11 cellular contexts compared by ENCODE assay signal in the genomic region with DNA sequence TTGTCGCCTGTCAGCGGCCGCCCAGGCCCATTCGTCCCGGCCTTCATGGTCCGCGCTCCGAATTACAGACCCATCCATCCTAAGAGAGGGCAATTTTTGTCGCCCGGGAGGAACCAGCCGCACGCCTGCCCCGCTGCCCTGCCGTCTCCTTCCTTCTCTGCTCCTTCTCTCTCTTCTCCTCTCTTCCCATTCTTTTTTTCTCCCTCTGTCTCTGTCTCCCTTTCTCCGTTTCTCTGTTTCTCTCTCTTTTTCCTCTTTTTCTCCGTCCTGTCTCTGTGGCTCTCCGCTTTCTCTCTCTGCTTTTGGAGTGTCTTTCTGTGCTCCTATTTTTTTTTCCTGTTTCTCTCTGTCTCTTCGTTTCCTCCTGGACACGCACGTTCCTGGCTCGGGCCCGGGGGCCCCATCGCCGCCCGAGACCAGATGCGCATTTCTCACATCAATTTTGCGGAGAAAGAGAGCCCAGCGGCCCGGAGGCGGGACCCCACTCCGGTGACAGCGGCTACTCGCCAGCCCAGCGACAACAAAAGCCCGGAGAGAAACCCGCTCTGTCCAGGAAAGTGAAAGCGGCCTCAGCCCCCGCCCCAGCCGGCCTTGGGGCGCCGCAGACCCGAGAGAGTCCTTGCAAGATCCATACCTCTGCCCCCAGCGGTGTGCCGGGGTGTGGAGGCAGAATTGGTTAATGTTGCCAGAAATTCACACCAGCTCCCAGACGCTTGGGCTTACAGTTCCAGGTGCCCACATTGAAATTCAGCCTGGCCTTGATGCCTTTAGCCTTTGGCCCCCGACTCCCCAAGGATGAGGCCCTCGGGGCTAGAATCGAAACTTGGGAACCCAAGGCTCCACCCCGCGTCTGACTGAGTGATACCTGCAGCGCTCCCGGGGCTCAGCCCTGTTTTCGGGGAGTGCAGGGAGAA. TPM values are rescaled to one million over a fixed set of nuclear protein-coding genes. Genes with fewer than 3 reads are reported as not detected.
A peak's percentile ranks its signal among the peaks of the same experiment; 100 is the strongest.
DNase-seq lines count a peak whose midpoint lies in the region; ATAC-seq and TF ChIP-seq lines count a peak whose summit lies in the region.
"Had no signal": no experiment of that assay in that cellular context is flagged by ENCODE, and none has a peak within 500 bp of the region (broad histone marks: within the 10 kb centered on the region; RNA-seq: fewer than 3 reads in every experiment).

No MANE protein-coding gene starts in this region.

- H3K4me3 Mint-ChIP-seq in activated CD8-positive, alpha-beta memory T cell treated with anti-CD3 and anti-CD28 coated beads, Interleukin-2, amount 10 ng/mL, durations not matched to agents 7 days and 5 days = no peak overlapping the region
- no peak overlapping the region for H3K4me3 Mint-ChIP-seq in activated CD4-positive, alpha-beta memory T cell treated with anti-CD3 and anti-CD28 coated beads, Interleukin-2, amount 10 ng/mL, durations not matched to agents 7 days and 5 days
- H3K4me3 Mint-ChIP-seq in immature natural killer cell = peak overlapping the region; percentile 47 to 83 (median 80)

- H3K4me1 ChIP-seq in subcutaneous abdominal adipose tissue (ENCODE audit: control insufficient read depth in 5 of 5, insufficient read depth in 5 of 5, low read length in 5 of 5) (peaks cover 2 to 71% (median 62%) of the 10 kb centered on the region in 5 donors), thyroid gland (peaks cover 32 to 73% of the 10 kb centered on the region in 2 donors)

- no peaks in the 10 kb centered on the region for H3K9me3 Mint-ChIP-seq in activated CD8-positive, alpha-beta memory T cell treated with anti-CD3 and anti-CD28 coated beads, Interleukin-2, amount 10 ng/mL, durations not matched to agents 7 days and 5 days (ENCODE audit: low read depth)
- no peaks in the 10 kb centered on the region for H3K9me3 Mint-ChIP-seq in activated CD4-positive, alpha-beta memory T cell treated with anti-CD3 and anti-CD28 coated beads, Interleukin-2, amount 10 ng/mL, durations not matched to agents 7 days and 5 days
- H3K9me3 Mint-ChIP-seq in immature natural killer cell = peaks cover 0 to 4% (median 0%) of the 10 kb centered on the region in 6 donors

- H3K27me3 ChIP-seq in subcutaneous abdominal adipose tissue (ENCODE audit: control insufficient read depth in 5 of 5, insufficient read depth in 4 of 5, low read length in 5 of 5) = peaks cover 79 to 97% (median 91%) of the 10 kb centered on the region in 5 donors
- peaks cover 78% of the 10 kb centered on the region for H3K27me3 ChIP-seq in thyroid gland

- H3K36me3 Mint-ChIP-seq in activated CD8-positive, alpha-beta memory T cell treated with anti-CD3 and anti-CD28 coated beads, Interleukin-2, amount 10 ng/mL, durations not matched to agents 7 days and 5 days = peaks cover 4% of the 10 kb centered on the region
- H3K36me3 Mint-ChIP-seq in activated CD4-positive, alpha-beta memory T cell treated with anti-CD3 and anti-CD28 coated beads, Interleukin-2, amount 10 ng/mL, durations not matched to agents 7 days and 5 days (ENCODE audit: low read depth) = peaks cover 8% of the 10 kb centered on the region
- peaks cover 0 to 3% (median 0%) of the 10 kb centered on the region in 3 donors for H3K36me3 Mint-ChIP-seq in immature natural killer cell

- POLR2A ChIA-PET in activated CD4-positive, alpha-beta memory T cell treated with anti-CD3 and anti-CD28 coated beads, Interleukin-2, amount 10 ng/mL, durations not matched to agents 7 days and 5 days (lab: Charles Lee) = no interaction called here

- H3K36me3 ChIP-seq in subcutaneous abdominal adipose tissue (ENCODE audit: control insufficient read depth in 5 of 5, insufficient read depth in 5 of 5, low read length in 5 of 5) (no peaks in the 10 kb centered on the region), thyroid gland (no peaks in the 10 kb centered on the region)

- peaks cover 81% of the 10 kb centered on the region for H3K27me3 Mint-ChIP-seq in activated CD8-positive, alpha-beta memory T cell treated with anti-CD3 and anti-CD28 coated beads, Interleukin-2, amount 10 ng/mL, durations not matched to agents 7 days and 5 days
- H3K27me3 Mint-ChIP-seq in activated CD4-positive, alpha-beta memory T cell treated with anti-CD3 and anti-CD28 coated beads, Interleukin-2, amount 10 ng/mL, durations not matched to agents 7 days and 5 days = peaks cover 73% of the 10 kb centered on the region
- H3K27me3 Mint-ChIP-seq in immature natural killer cell (ENCODE audit: low read depth in 3 of 3) = peaks cover 29 to 45% (median 32%) of the 10 kb centered on the region in 3 donors

- H3K4me1 Mint-ChIP-seq in activated CD8-positive, alpha-beta memory T cell treated with anti-CD3 and anti-CD28 coated beads, Interleukin-2, amount 10 ng/mL, durations not matched to agents 7 days and 5 days = peaks cover 26% of the 10 kb centered on the region
- peaks cover 41% of the 10 kb centered on the region for H3K4me1 Mint-ChIP-seq in activated CD4-positive, alpha-beta memory T cell treated with anti-CD3 and anti-CD28 coated beads, Interleukin-2, amount 10 ng/mL, durations not matched to agents 7 days and 5 days
- H3K4me1 Mint-ChIP-seq in immature natural killer cell = peaks cover 28 to 33% of the 10 kb centered on the region in 2 donors

- H3K9me3 ChIP-seq in subcutaneous abdominal adipose tissue (ENCODE audit: control insufficient read depth in 5 of 5, low read length in 5 of 5) (peaks cover 0 to 2% (median 0%) of the 10 kb centered on the region in 5 donors), thyroid gland (no peaks in the 10 kb centered on the region)

- no peak for TF ChIP-seq CTCF in thyroid gland (IDR thresholded peaks at IDR 0.05)

- H3K4me3 ChIP-seq in subcutaneous abdominal adipose tissue (ENCODE audit: low read depth in 1 of 5, low read length in 5 of 5) (peak overlapping the region in 4 of 5 donors; percentile 22 to 52 (median 35)), thyroid gland (replicated peaks in 1 of 3) (peak overlapping the region in 1 of 3 donors; percentile 5)

- WGBS in thyroid gland, 2 donors = 5 to 7% methylated on average over 50 to 52 of the region's 53 CpGs

- ATAC-seq in activated CD8-positive, alpha-beta memory T cell treated with anti-CD3 and anti-CD28 coated beads, Interleukin-2, amount 10 ng/mL, durations not matched to agents 7 days and 5 days = no peak
- ATAC-seq in HG03520 (IDR thresholded peaks at IDR 0.05; ENCODE audit: unreplicated experiment) (no peak), HG03045 (IDR thresholded peaks at IDR 0.05; ENCODE audit: unreplicated experiment) (no peak)

- TF ChIP-seq POLR2A in thyroid gland (IDR thresholded peaks at IDR 0.05) = no peak

- H3K27ac Mint-ChIP-seq in activated CD8-positive, alpha-beta memory T cell treated with anti-CD3 and anti-CD28 coated beads, Interleukin-2, amount 10 ng/mL, durations not matched to agents 7 days and 5 days = peak overlapping the region; percentile 86
- peak overlapping the region; percentile 57 for H3K27ac Mint-ChIP-seq in activated CD4-positive, alpha-beta memory T cell treated with anti-CD3 and anti-CD28 coated beads, Interleukin-2, amount 10 ng/mL, durations not matched to agents 7 days and 5 days
- no peak overlapping the region for H3K27ac Mint-ChIP-seq in immature natural killer cell

- no peak for DNase-seq in activated CD8-positive, alpha-beta memory T cell treated with anti-CD3 and anti-CD28 coated beads, Interleukin-2, amount 10 ng/mL, durations not matched to agents 7 days and 5 days
- no peak for DNase-seq in activated CD8-positive, alpha-beta memory T cell treated with anti-CD3 and anti-CD28 coated beads, Interleukin-2, amount 50 U/mL, for 4 hours
- no peak for DNase-seq in activated CD4-positive, alpha-beta memory T cell treated with anti-CD3 and anti-CD28 coated beads, Interleukin-2, amount 10 ng/mL, durations not matched to agents 7 days and 5 days
- no peak for DNase-seq in immature natural killer cell
- DNase-seq in thyroid gland = no peak
- DNase-seq: activated effector memory CD4-positive, alpha-beta T cell treated with Interleukin-2 at 50 U/mL for 16 hours; C1 segment of cervical spinal cord; SIG-M5 had no signal

- no peak overlapping the region for H3K27ac ChIP-seq in subcutaneous abdominal adipose tissue (ENCODE audit: low read depth, low read length)
- H3K27ac ChIP-seq in thyroid gland = no peak overlapping the region

- peak overlapping the region in 1 of 5 donors; percentile 25 for H3K9ac ChIP-seq in subcutaneous abdominal adipose tissue (ENCODE audit: low read length in 5 of 5)

- intact Hi-C loops in thyroid gland (cut with DNase I) = no loop called here

- CTCF ChIA-PET in activated CD8-positive, alpha-beta memory T cell treated with anti-CD3 and anti-CD28 coated beads, Interleukin-2, amount 10 ng/mL, durations not matched to agents 7 days and 5 days (lab: Charles Lee) = interaction anchor here (2.6 kb wide), 1 partner anchor 83 kb away, joined by 10 read pairs; no protein-coding TSS in a partner anchor
- CTCF ChIA-PET in activated CD4-positive, alpha-beta memory T cell treated with anti-CD3 and anti-CD28 coated beads, Interleukin-2, amount 10 ng/mL, durations not matched to agents 7 days and 5 days (lab: Charles Lee) = interaction anchor here (1.7 to 4.5 kb wide), 2 partner anchors 11 kb away, joined by 4 to 17 read pairs; no protein-coding TSS in a partner anchor

RNA-seq across cellular contexts. Expression of a gene that starts 4.1 kb away (rescaled TPM):
- total RNA-seq in activated CD8-positive, alpha-beta memory T cell treated with anti-CD3 and anti-CD28 coated beads, Interleukin-2, amount 10 ng/mL, durations not matched to agents 7 days and 5 days = not detected
- not detected for total RNA-seq in activated CD4-positive, alpha-beta memory T cell treated with anti-CD3 and anti-CD28 coated beads, Interleukin-2, amount 10 ng/mL, durations not matched to agents 7 days and 5 days
- polyA plus RNA-seq in immature natural killer cell = not detected
- not detected for total RNA-seq in thyroid gland

Comparison
In these comparisons a context has a peak if more than half of its experiments do, and no peak if none do; other contexts are left out.
1. H3K27ac Mint-ChIP-seq: peak in activated CD8-positive, alpha-beta memory T cell treated with anti-CD3 and anti-CD28 coated beads, Interleukin-2, amount 10 ng/mL, durations not matched to agents 7 days and 5 days (single experiment) and activated CD4-positive, alpha-beta memory T cell treated with anti-CD3 and anti-CD28 coated beads, Interleukin-2, amount 10 ng/mL, durations not matched to agents 7 days and 5 days (single experiment); none in immature natural killer cell (0 of 6).
2. H3K4me3 Mint-ChIP-seq: peak in immature natural killer cell (5 of 5); none in activated CD8-positive, alpha-beta memory T cell treated with anti-CD3 and anti-CD28 coated beads, Interleukin-2, amount 10 ng/mL, durations not matched to agents 7 days and 5 days (single experiment) and activated CD4-positive, alpha-beta memory T cell treated with anti-CD3 and anti-CD28 coated beads, Interleukin-2, amount 10 ng/mL, durations not matched to agents 7 days and 5 days (single experiment).